In genomic region chr1:43541141-43541540, GRCh38 we compare ENCODE assay signal across 1 cellular context.
TF ChIP-seq lines count a peak whose summit lies in the region.

No MANE protein-coding gene starts in this region.

TF ChIP-seq in H1, 55 proteins besides CTCF, POLR2A, EP300 and RAD21:
- no peak for TF ChIP-seq USF2 (IDR thresholded peaks at IDR 0.05; ENCODE audit: low read length)
- TF ChIP-seq EZH2 (IDR thresholded peaks at IDR 0.05; ENCODE audit: low read depth, low read length, severe bottlenecking): no peak
- TF ChIP-seq SP1 (IDR thresholded peaks at IDR 0.05; ENCODE audit: low read depth, low read length): no peak
- no peak for TF ChIP-seq CHD2 (IDR thresholded peaks at IDR 0.05; ENCODE audit: low read length)
